Comparison of ENCODE assay signal across 13 cellular contexts in the genomic region with DNA sequence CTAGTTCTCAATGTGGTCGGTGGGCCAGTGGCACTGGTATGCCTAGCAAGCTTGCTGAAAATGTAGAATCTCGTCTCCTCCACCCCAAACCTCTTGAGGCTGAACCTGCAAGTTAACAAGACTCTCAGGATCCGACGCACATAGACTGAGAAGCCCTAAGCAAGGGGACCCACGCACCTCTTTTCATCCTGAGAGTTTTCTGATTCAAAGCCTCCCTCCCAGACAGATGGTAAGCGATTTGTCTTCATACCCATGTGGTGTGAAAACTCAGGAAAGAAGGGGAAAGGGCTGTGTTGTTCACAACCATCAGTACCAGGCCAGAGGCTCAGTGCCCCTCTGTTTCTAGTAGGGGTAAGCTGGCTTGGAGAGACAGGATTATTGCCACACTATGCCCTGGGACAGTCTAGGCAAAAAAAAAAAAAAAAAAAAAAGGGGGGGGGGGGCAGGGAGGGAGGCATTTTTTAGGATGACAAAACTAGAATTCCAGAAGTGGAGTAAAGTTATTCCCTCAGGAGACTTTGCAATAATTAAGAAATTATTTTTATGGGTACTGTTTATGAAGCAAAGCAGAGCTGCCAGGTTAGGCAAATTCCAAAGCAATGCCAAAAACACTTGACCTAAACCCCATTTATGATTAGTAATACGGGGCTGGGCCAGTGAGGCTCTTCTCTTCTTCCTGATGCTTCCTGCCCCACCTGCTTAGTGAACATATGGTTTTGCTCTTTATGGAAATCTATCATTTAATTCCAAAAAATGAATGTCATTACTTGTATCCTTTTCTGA.
DNase-seq lines count a peak whose midpoint lies in the region; ATAC-seq and TF ChIP-seq lines count a peak whose summit lies in the region.
"Had no signal": no experiment of that assay in that cellular context is flagged by ENCODE, and none has a peak within 500 bp of the region (broad histone marks: within the 10 kb centered on the region; RNA-seq: fewer than 3 reads in every experiment).

No MANE protein-coding gene starts in this region.

- intact Hi-C loops in CD4-positive, alpha-beta T cell (cut with DNase I, micrococcal nuclease), result no loop called here

- ATAC-seq in activated CD8-positive, alpha-beta memory T cell treated with anti-CD3 and anti-CD28 coated beads, Interleukin-2, amount 10 ng/mL, durations not matched to agents 7 days and 5 days, result no peak
- no peak for ATAC-seq in GM18498 (IDR thresholded peaks at IDR 0.05; ENCODE audit: unreplicated experiment)
- ATAC-seq in CD4-positive, alpha-beta T cell (ENCODE audit: poor library complexity), result no peak

- no peak for TF ChIP-seq CTCF in CD4-positive, alpha-beta T cell (IDR thresholded peaks at IDR 0.05)

- H3K27ac Mint-ChIP-seq in activated CD8-positive, alpha-beta memory T cell treated with anti-CD3 and anti-CD28 coated beads, Interleukin-2, amount 10 ng/mL, durations not matched to agents 7 days and 5 days, result no peak overlapping the region
- H3K27ac Mint-ChIP-seq in CD4-positive, alpha-beta T cell, result no peak overlapping the region

- H3K4me3 ChIP-seq in iPS-18a (ENCODE audit: low read length) (peak overlapping the region; percentile 33), skeletal muscle tissue (ENCODE audit: low read length in 3 of 3) (no peak overlapping the region)
- H3K4me3 ChIP-seq: SJSA1 had no signal

- H3K4me1 ChIP-seq in iPS-18a (ENCODE audit: control insufficient read depth, low read depth, low read length) (peaks cover 24% of the 10 kb centered on the region), skeletal muscle tissue (ENCODE audit: control insufficient read depth in 3 of 3, insufficient read depth in 3 of 3, low read length in 3 of 3) (peaks cover 50 to 84% (median 81%) of the 10 kb centered on the region in 3 donors)
- H3K4me1 ChIP-seq: SJSA1 had no signal

- no peak overlapping the region for H3K4me3 Mint-ChIP-seq in activated CD8-positive, alpha-beta memory T cell treated with anti-CD3 and anti-CD28 coated beads, Interleukin-2, amount 10 ng/mL, durations not matched to agents 7 days and 5 days
- no peak overlapping the region for H3K4me3 Mint-ChIP-seq in CD4-positive, alpha-beta T cell

- H3K27ac ChIP-seq in angular gyrus (ENCODE audit: low read depth, low read length) (peak overlapping the region; percentile 78), iPS-18a (ENCODE audit: low read length) (peak overlapping the region; percentile 15), skeletal muscle tissue (ENCODE audit: low read depth, low read length) (peak overlapping the region; percentile 97)
- no peak overlapping the region for H3K27ac ChIP-seq in CD4-positive, alpha-beta T cell (ENCODE audit: low read depth, low read length)
- H3K27ac ChIP-seq: HL-60, SJSA1 had no signal

- H3K36me3 ChIP-seq in iPS-18a (ENCODE audit: control insufficient read depth, low read depth, low read length) (peaks cover 10% of the 10 kb centered on the region), skeletal muscle tissue (ENCODE audit: control insufficient read depth in 3 of 3, insufficient read depth in 3 of 3, low read length in 3 of 3) (peaks cover 26 to 48% (median 29%) of the 10 kb centered on the region in 3 donors)
- H3K36me3 ChIP-seq: SJSA1 had no signal

- H3K9me3 ChIP-seq in iPS-18a (ENCODE audit: control insufficient read depth, low read depth, low read length) (no peaks in the 10 kb centered on the region), skeletal muscle tissue (ENCODE audit: control insufficient read depth in 3 of 3, low read length in 3 of 3) (no peaks in the 10 kb centered on the region)
- no peaks in the 10 kb centered on the region for H3K9me3 ChIP-seq in CD4-positive, alpha-beta T cell (ENCODE audit: control insufficient read depth, low read length)
- H3K9me3 ChIP-seq: SJSA1 had no signal

- no peaks in the 10 kb centered on the region for H3K4me1 Mint-ChIP-seq in activated CD8-positive, alpha-beta memory T cell treated with anti-CD3 and anti-CD28 coated beads, Interleukin-2, amount 10 ng/mL, durations not matched to agents 7 days and 5 days
- H3K4me1 Mint-ChIP-seq in CD4-positive, alpha-beta T cell (ENCODE audit: low read depth), result no peaks in the 10 kb centered on the region

- peaks cover 17% of the 10 kb centered on the region for H3K27me3 Mint-ChIP-seq in activated CD8-positive, alpha-beta memory T cell treated with anti-CD3 and anti-CD28 coated beads, Interleukin-2, amount 10 ng/mL, durations not matched to agents 7 days and 5 days
- peaks cover 10% of the 10 kb centered on the region for H3K27me3 Mint-ChIP-seq in CD4-positive, alpha-beta T cell

- CTCF ChIA-PET in activated CD8-positive, alpha-beta memory T cell treated with anti-CD3 and anti-CD28 coated beads, Interleukin-2, amount 10 ng/mL, durations not matched to agents 7 days and 5 days (lab: Charles Lee), result interaction anchor here (1.4 kb wide), 1 partner anchor 22 kb away, joined by 5 read pairs; no protein-coding TSS in a partner anchor
- CTCF ChIA-PET in CD4-positive, alpha-beta T cell (lab: Charles Lee), result interaction anchor here (1.0 kb wide), 1 partner anchor 45 kb away, joined by 3 read pairs; no protein-coding TSS in a partner anchor

- no peaks in the 10 kb centered on the region for H3K36me3 Mint-ChIP-seq in activated CD8-positive, alpha-beta memory T cell treated with anti-CD3 and anti-CD28 coated beads, Interleukin-2, amount 10 ng/mL, durations not matched to agents 7 days and 5 days
- no peaks in the 10 kb centered on the region for H3K36me3 Mint-ChIP-seq in CD4-positive, alpha-beta T cell (ENCODE audit: low read depth)

- POLR2A ChIA-PET in CD4-positive, alpha-beta T cell (lab: Charles Lee), result no interaction called here

- peak; percentile 49 for DNase-seq in Daoy (ENCODE audit: low read depth)
- no peak for DNase-seq in activated CD8-positive, alpha-beta memory T cell treated with anti-CD3 and anti-CD28 coated beads, Interleukin-2, amount 10 ng/mL, durations not matched to agents 7 days and 5 days
- DNase-seq in CD4-positive, alpha-beta T cell, result no peak
- DNase-seq in T-helper 2 cell, result no peak
- DNase-seq: central memory CD4-positive, alpha-beta T cell; NCI-H1048; NCI-H524 had no signal

- no peaks in the 10 kb centered on the region for H3K9me3 Mint-ChIP-seq in activated CD8-positive, alpha-beta memory T cell treated with anti-CD3 and anti-CD28 coated beads, Interleukin-2, amount 10 ng/mL, durations not matched to agents 7 days and 5 days (ENCODE audit: low read depth)
- H3K9me3 Mint-ChIP-seq in CD4-positive, alpha-beta T cell, result no peaks in the 10 kb centered on the region

- H3K27me3 ChIP-seq in iPS-18a (ENCODE audit: control insufficient read depth, insufficient read depth, low read length) (no peaks in the 10 kb centered on the region), skeletal muscle tissue (ENCODE audit: control insufficient read depth in 3 of 3, insufficient read depth in 3 of 3, low read length in 3 of 3) (no peaks in the 10 kb centered on the region)
- no peaks in the 10 kb centered on the region for H3K27me3 ChIP-seq in CD4-positive, alpha-beta T cell (ENCODE audit: control insufficient read depth, insufficient read depth, low read length)
- H3K27me3 ChIP-seq: SJSA1 had no signal

- H3K9ac ChIP-seq in iPS-18a (ENCODE audit: low read length) (no peak overlapping the region), skeletal muscle tissue (ENCODE audit: low read depth in 1 of 3, low read length in 3 of 3) (peak overlapping the region; percentile 40 to 68 (median 65))
